Comparison of ENCODE assay signal across 17 cellular contexts in genomic region chr1:215899901-215900300, GRCh38.
"Had no signal": no experiment of that assay in that cellular context is flagged by ENCODE, and none has a peak within 500 bp of the region (broad histone marks: within the 10 kb centered on the region; RNA-seq: fewer than 3 reads in every experiment).

No MANE protein-coding gene starts in this region.

- ATAC-seq: activated CD8-positive, alpha-beta T cell treated with anti-CD3 and anti-CD28 coated beads, Interleukin-2, amount 10 ng/mL, durations not matched to agents 7 days and 5 days; left cardiac atrium; lower lobe of right lung; right lobe of liver; stimulated activated naive CD8-positive, alpha-beta T cell treated with anti-CD3 and anti-CD28 coated beads, Interleukin-15, Interleukin-2, amounts not matched to agents 100 U/mL and 50 U/mL, for 24 hours; WTC11 had no signal

- DNase-seq: activated CD4-positive, alpha-beta T cell treated with anti-CD3 and anti-CD28 coated beads for 48 hours; activated CD8-positive, alpha-beta memory T cell treated with anti-CD3 and anti-CD28 coated beads, Interleukin-2, amount 50 U/mL, for 4 hours; activated CD8-positive, alpha-beta T cell treated with anti-CD3 and anti-CD28 coated beads, Interleukin-2, amount 10 ng/mL, durations not matched to agents 7 days and 5 days; activated gamma-delta T cell treated with Interleukin-2 at 50 U/mL for 16 hours; amniotic stem cell; central memory CD4-positive, alpha-beta T cell; cortex of kidney; effector CD4-positive, alpha-beta T cell; esophagus squamous epithelium; foreskin fibroblast; left cardiac atrium; lower lobe of right lung; nephron progenitor cell; right lobe of liver; stimulated activated naive CD8-positive, alpha-beta T cell treated with anti-CD3 and anti-CD28 coated beads, Interleukin-15, Interleukin-2, amounts not matched to agents 100 U/mL and 50 U/mL, for 24 hours; trophoblast cell had no signal
